ENCODE assay signal across 8 cellular contexts in the genomic region with DNA sequence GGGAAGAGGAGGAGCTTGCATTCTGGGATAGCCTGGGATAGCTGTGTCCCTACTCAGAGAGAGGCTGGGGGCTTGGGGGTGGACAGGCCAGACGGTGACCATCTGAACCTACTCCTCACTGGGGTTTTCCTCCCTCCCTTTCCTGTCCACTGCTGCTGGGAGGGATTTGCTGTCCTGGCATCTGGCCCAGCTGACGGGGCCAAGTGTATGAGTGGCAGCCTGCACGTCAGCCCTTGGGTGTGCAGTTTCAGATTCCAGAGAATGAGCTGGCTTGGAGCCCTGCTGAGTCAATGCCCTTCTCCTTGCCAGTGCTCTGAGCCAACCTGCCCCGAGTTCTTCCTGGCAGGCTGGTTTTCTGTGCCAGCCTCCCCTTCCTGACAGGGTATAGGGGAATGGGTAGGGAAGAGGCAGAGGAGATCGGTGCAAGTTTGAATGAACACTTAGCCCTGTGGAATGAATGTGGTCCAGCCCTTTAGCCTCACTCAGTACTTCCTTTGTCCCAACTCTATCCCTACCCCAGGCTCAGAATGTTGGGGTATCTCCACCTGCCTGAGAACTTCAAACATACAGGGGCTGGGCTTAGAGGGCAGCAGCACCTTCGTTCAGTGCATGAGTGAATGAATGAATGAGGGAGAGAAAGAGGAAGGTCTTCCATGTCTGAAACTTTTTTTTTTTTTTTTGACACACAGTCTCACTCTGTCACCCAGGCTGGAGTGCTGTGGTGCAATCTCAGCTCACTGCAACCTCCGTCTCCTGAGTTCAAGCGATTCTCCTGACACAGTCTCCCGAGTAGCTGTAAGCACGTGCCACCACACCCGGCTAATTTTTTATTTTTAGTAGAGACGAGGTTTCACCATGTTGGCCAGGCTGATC. TPM values are rescaled to one million over a fixed set of nuclear protein-coding genes. Genes with fewer than 3 reads are reported as not detected.
DNase-seq lines count a peak whose midpoint lies in the region; ATAC-seq lines count a peak whose summit lies in the region.

No MANE protein-coding gene starts in this region.

- H3K9ac ChIP-seq in rectal smooth muscle tissue (ENCODE audit: low read length) = no peak overlapping the region

- POLR2A ChIA-PET in activated naive CD8-positive, alpha-beta T cell treated with anti-CD3 and anti-CD28 coated beads, Interleukin-2, amount 10 ng/mL, durations not matched to agents 7 days and 5 days (lab: Charles Lee) = interaction anchor here (0.5 to 1.2 kb wide), 2 partner anchors 29 to 556 kb away, joined by 3 read pairs; no protein-coding TSS in a partner anchor

- H3K27me3 Mint-ChIP-seq in activated naive CD8-positive, alpha-beta T cell treated with anti-CD3 and anti-CD28 coated beads, Interleukin-2, amount 10 ng/mL, durations not matched to agents 7 days and 5 days = peaks cover 32% of the 10 kb centered on the region

- peak overlapping the region; percentile 32 for H3K4me3 Mint-ChIP-seq in activated naive CD8-positive, alpha-beta T cell treated with anti-CD3 and anti-CD28 coated beads, Interleukin-2, amount 10 ng/mL, durations not matched to agents 7 days and 5 days

- peaks cover 2% of the 10 kb centered on the region for H3K36me3 Mint-ChIP-seq in activated naive CD8-positive, alpha-beta T cell treated with anti-CD3 and anti-CD28 coated beads, Interleukin-2, amount 10 ng/mL, durations not matched to agents 7 days and 5 days

- H3K27ac Mint-ChIP-seq in activated naive CD8-positive, alpha-beta T cell treated with anti-CD3 and anti-CD28 coated beads, Interleukin-2, amount 10 ng/mL, durations not matched to agents 7 days and 5 days = no peak overlapping the region

- intact Hi-C loops in cardiac septum (cut with DNase I) = loop anchor here (1.0 kb wide), 1 partner anchor 29 kb away; no protein-coding TSS in a partner anchor

- H3K4me3 ChIP-seq in rectal smooth muscle tissue (ENCODE audit: low read length) = peak overlapping the region; percentile 44

- no peaks in the 10 kb centered on the region for H3K27me3 ChIP-seq in rectal smooth muscle tissue (ENCODE audit: control insufficient read depth, insufficient read depth, low read length)

- no peaks in the 10 kb centered on the region for H3K9me3 Mint-ChIP-seq in activated naive CD8-positive, alpha-beta T cell treated with anti-CD3 and anti-CD28 coated beads, Interleukin-2, amount 10 ng/mL, durations not matched to agents 7 days and 5 days

- peaks cover 22% of the 10 kb centered on the region for H3K4me1 ChIP-seq in rectal smooth muscle tissue (ENCODE audit: control insufficient read depth, insufficient read depth, low read length)

- H3K27ac ChIP-seq in rectal smooth muscle tissue (ENCODE audit: low read depth, low read length) = peak overlapping the region; percentile 87

- no peaks in the 10 kb centered on the region for H3K36me3 ChIP-seq in rectal smooth muscle tissue (ENCODE audit: control insufficient read depth, insufficient read depth, low read length)

- DNase-seq in DMS153 treated with DMSO at 0.1 percent for 48 hours (lab: John Stamatoyannopoulos, UW; ENCODE audit: unreplicated experiment) (peak; percentile 63), NCI-H1105 treated with DMSO at 0.1 percent for 48 hours (lab: John Stamatoyannopoulos, UW) (peak; percentile 76), cardiac septum (ENCODE audit: low spot score) (peak; percentile 94), cortex of kidney (lab: John Stamatoyannopoulos, UW) (no peak)
- DNase-seq in activated naive CD8-positive, alpha-beta T cell treated with anti-CD3 and anti-CD28 coated beads, Interleukin-2, amount 10 ng/mL, durations not matched to agents 7 days and 5 days = no peak

- no peak for ATAC-seq in activated naive CD8-positive, alpha-beta T cell treated with anti-CD3 and anti-CD28 coated beads, Interleukin-2, amount 10 ng/mL, durations not matched to agents 7 days and 5 days (ENCODE audit: low read depth)
- ATAC-seq in GM19467 (IDR thresholded peaks at IDR 0.05; ENCODE audit: unreplicated experiment) (no peak), GM18519 (IDR thresholded peaks at IDR 0.05; ENCODE audit: low FRiP score, unreplicated experiment) (no peak)

- H3K4me1 Mint-ChIP-seq in activated naive CD8-positive, alpha-beta T cell treated with anti-CD3 and anti-CD28 coated beads, Interleukin-2, amount 10 ng/mL, durations not matched to agents 7 days and 5 days = peaks cover 10% of the 10 kb centered on the region

RNA-seq across cellular contexts. Expression of a gene that starts 1.8 kb away (rescaled TPM):
- under 1 TPM in 1 of 2 experiments, not detected in 1; 0.64 TPM for total RNA-seq in activated naive CD8-positive, alpha-beta T cell treated with anti-CD3 and anti-CD28 coated beads, Interleukin-2, amount 10 ng/mL, durations not matched to agents 7 days and 5 days
- 4.1 TPM for total RNA-seq in cardiac septum

RNA-seq across cellular contexts. Expression of a gene that starts 19.1 kb away (rescaled TPM):
- total RNA-seq in activated naive CD8-positive, alpha-beta T cell treated with anti-CD3 and anti-CD28 coated beads, Interleukin-2, amount 10 ng/mL, durations not matched to agents 7 days and 5 days = 1 to 10 TPM; 4.5 to 4.8 TPM
- 13.1 TPM for total RNA-seq in cardiac septum

RNA-seq across cellular contexts. Expression of a gene that starts 28.0 kb away (rescaled TPM):
- 100 to 1,000 TPM in 1 of 2 experiments, 10 to 100 TPM in 1; 98.8 to 103 TPM for total RNA-seq in activated naive CD8-positive, alpha-beta T cell treated with anti-CD3 and anti-CD28 coated beads, Interleukin-2, amount 10 ng/mL, durations not matched to agents 7 days and 5 days
- total RNA-seq in cardiac septum = 132 TPM

RNA-seq across cellular contexts. Expression of a gene that starts 40.9 kb away (rescaled TPM):
- 1,000 to 10,000 TPM; 1,838 to 1,917 TPM for total RNA-seq in activated naive CD8-positive, alpha-beta T cell treated with anti-CD3 and anti-CD28 coated beads, Interleukin-2, amount 10 ng/mL, durations not matched to agents 7 days and 5 days
- total RNA-seq in cardiac septum = 669 TPM

RNA-seq across cellular contexts. Expression of a gene that starts 41.0 kb away (rescaled TPM):
- total RNA-seq in activated naive CD8-positive, alpha-beta T cell treated with anti-CD3 and anti-CD28 coated beads, Interleukin-2, amount 10 ng/mL, durations not matched to agents 7 days and 5 days = 10 to 100 TPM; 53.8 to 59.0 TPM
- 94.0 TPM for total RNA-seq in cardiac septum

Comparison
In these comparisons a context has a peak if more than half of its experiments do, and no peak if none do; other contexts are left out.
1. DNase-seq: peak in DMS153 treated with DMSO at 0.1 percent for 48 hours (single experiment), NCI-H1105 treated with DMSO at 0.1 percent for 48 hours (single experiment) and cardiac septum (single experiment); none in activated naive CD8-positive, alpha-beta T cell treated with anti-CD3 and anti-CD28 coated beads, Interleukin-2, amount 10 ng/mL, durations not matched to agents 7 days and 5 days (single experiment) and cortex of kidney (single experiment).